In genomic region chr16:14974656-14975417, GRCh38 we compare ENCODE assay signal across 8 cellular contexts. TPM values are rescaled to one million over a fixed set of nuclear protein-coding genes. Genes with fewer than 3 reads are reported as not detected.
DNase-seq lines count a peak whose midpoint lies in the region; ATAC-seq and TF ChIP-seq lines count a peak whose summit lies in the region.
"Not testable (repeated sequence)": the region's sequence is repeated elsewhere in the genome, so short reads cannot be mapped to it uniquely, and the experiment has no call there.

TSS of gene PDXDC1 (plus strand) at chr16:14975026. CDS start at chr16:14975200, 174 bp downstream.

- not testable (repeated sequence) for H3K9me3 ChIP-seq in adrenal gland (replicated peaks in 1 of 3); heart right ventricle

- peak within 1 kb of the TSS; percentile 91 to 93 (median 92) for H3K27ac ChIP-seq in adrenal gland
- H3K27ac ChIP-seq in heart right ventricle = peak within 1 kb of the TSS; percentile 14 to 96 (median 94)

- H3K4me3 ChIP-seq in adrenal gland (peak within 1 kb of the TSS; percentile 74 to 97 (median 76)), heart right ventricle (peak within 1 kb of the TSS; percentile 57 to 99 (median 73))

- not testable (repeated sequence) for H3K9me3 Mint-ChIP-seq in type B pancreatic cell

- DNase-seq in GM13977 (ENCODE audit: low spot score) (peak; percentile 97), NCI-H146 treated with DMSO at 0.1 percent for 48 hours (lab: John Stamatoyannopoulos, UW; ENCODE audit: unreplicated experiment) (peak; percentile 95), T-helper 1 cell (peak; percentile 94 to 99 (median 95)), adrenal gland (peak; percentile 89 to 99 (median 96)), heart right ventricle (peak; percentile 90 to 95), posterior cingulate gyrus (peak; percentile 78 to 99 (median 90)), type B pancreatic cell (ENCODE audit: extremely low spot score, unreplicated experiment) (peak; percentile 98)

- H3K4me1 ChIP-seq in adrenal gland (replicated peaks in 1 of 2) (peaks cover 4 to 13% of the 10 kb centered on the region in 2 donors), heart right ventricle (peaks cover 3 to 29% (median 16%) of the 10 kb centered on the region in 9 donors)

- 0 to 1% (median 1%) methylated on average over 24 to 74 of the region's 74 CpGs for WGBS in adrenal gland, 4 donors
- WGBS in heart right ventricle, 2 donors = 1% methylated on average over 73 to 74 of the region's 74 CpGs

- intact Hi-C loops in adrenal gland (cut with DNase I); heart right ventricle (cut with DNase I); posterior cingulate gyrus (cut with DNase I): not testable (repeated sequence)

- not testable (repeated sequence) for H3K36me3 Mint-ChIP-seq in type B pancreatic cell

- not testable (repeated sequence) for H3K27me3 ChIP-seq in adrenal gland, heart right ventricle

- peak; percentile 83 to 87 for TF ChIP-seq POLR2A in adrenal gland (IDR thresholded peaks at IDR 0.05)

- peaks cover 20% of the 10 kb centered on the region for H3K4me1 Mint-ChIP-seq in type B pancreatic cell (ENCODE audit: unreplicated experiment)

- peak; percentile 90 for ATAC-seq in HG02870 (IDR thresholded peaks at IDR 0.05; ENCODE audit: unreplicated experiment)
- ATAC-seq in heart right ventricle = peak; percentile 94 to 97 (median 96)

- not testable (repeated sequence) for TF ChIP-seq CTCF in GM13977 (IDR thresholded peaks at IDR 0.05; ENCODE audit: extremely low read depth, insufficient read depth, missing control alignments); type B pancreatic cell (conservative IDR thresholded peaks at IDR 0.05)
- TF ChIP-seq CTCF in adrenal gland (IDR thresholded peaks at IDR 0.05) (peak in 1 of 6 experiments; percentile 15), heart right ventricle (IDR thresholded peaks at IDR 0.05) (peak in 2 of 9 donors; percentile 21 to 25)

- peak within 1 kb of the TSS; percentile 97 for H3K4me3 Mint-ChIP-seq in type B pancreatic cell

- not testable (repeated sequence) for H3K27me3 Mint-ChIP-seq in type B pancreatic cell

- not testable (repeated sequence) for H3K36me3 ChIP-seq in adrenal gland (replicated peaks in 1 of 2); heart right ventricle

- in situ Hi-C loops in GM13977 (cut with MboI; ENCODE audit: low pct_unique_long_range_greater_than_20kb, low sequenced_read_pairs, unreplicated experiment) = not testable (repeated sequence)

- peak within 1 kb of the TSS; percentile 98 for H3K27ac Mint-ChIP-seq in type B pancreatic cell

RNA-seq across cellular contexts. Expression of gene PDXDC1, which starts in this region (rescaled TPM):
- total RNA-seq in adrenal gland (10 to 100 TPM; 45.0 to 81.5 (median 72.7) TPM), heart right ventricle (10 to 100 TPM; 63.9 to 88.5 (median 72.0) TPM), type B pancreatic cell (ENCODE audit: low replicate concordance) (130 and 198 TPM in 2 replicates)
- polyA plus RNA-seq in adrenal gland (10 to 100 TPM; 38.9 to 68.7 (median 57.7) TPM), heart right ventricle (10 to 100 TPM; 24.9 to 41.0 TPM)

Comparison
In these comparisons a context has a peak if more than half of its experiments do, and no peak if none do; other contexts are left out.
1. Peak in every context shown above with its lines: DNase-seq, ATAC-seq, H3K4me3 ChIP-seq and H3K27ac ChIP-seq.